In the genomic region with DNA sequence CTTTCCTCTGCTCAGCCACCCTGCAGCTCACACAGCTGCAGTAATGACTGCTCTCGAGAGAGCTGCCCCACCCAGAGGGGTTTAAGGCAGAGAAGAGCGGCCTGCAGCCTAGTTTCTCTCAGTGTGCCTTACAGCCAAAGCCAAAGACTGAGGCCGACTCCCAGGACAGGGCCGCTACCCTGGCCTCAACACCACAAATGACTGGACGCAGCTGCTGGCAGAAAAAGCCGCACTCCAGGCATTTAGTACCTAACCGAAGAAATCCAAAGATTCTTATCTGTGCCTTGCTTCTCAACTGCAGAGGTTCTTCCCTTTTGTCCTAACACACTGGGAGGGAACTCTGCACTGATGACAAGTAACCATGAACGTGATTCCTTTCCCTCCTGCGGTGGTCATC, we compare ENCODE assay signal across 10 cellular contexts.
A peak's percentile ranks its signal among the peaks of the same experiment; 100 is the strongest.
DNase-seq lines count a peak whose midpoint lies in the region; ATAC-seq, FAIRE-seq and TF ChIP-seq lines count a peak whose summit lies in the region.
"Had no signal": no experiment of that assay in that cellular context is flagged by ENCODE, and none has a peak within 500 bp of the region (broad histone marks: within the 10 kb centered on the region; RNA-seq: fewer than 3 reads in every experiment).

No MANE protein-coding gene starts in this region.

- H3K27ac Mint-ChIP-seq in activated naive CD8-positive, alpha-beta T cell: peak overlapping the region; percentile 34
- no peak overlapping the region for H3K27ac Mint-ChIP-seq in activated naive CD8-positive, alpha-beta T cell treated with anti-CD3 and anti-CD28 coated beads for 36 hours
- peak overlapping the region; percentile 74 to 83 (median 81) for H3K27ac Mint-ChIP-seq in nephron

- FAIRE-seq in H54 (lab: Jason Lieb, UNC): no peak

- H3K27me3 Mint-ChIP-seq in activated naive CD8-positive, alpha-beta T cell: no peaks in the 10 kb centered on the region
- H3K27me3 Mint-ChIP-seq in activated naive CD8-positive, alpha-beta T cell treated with anti-CD3 and anti-CD28 coated beads for 36 hours: no peaks in the 10 kb centered on the region
- peaks cover 4% of the 10 kb centered on the region for H3K27me3 Mint-ChIP-seq in nephron (ENCODE audit: low read depth)
- H3K27me3 Mint-ChIP-seq: effector memory CD8-positive, alpha-beta T cell had no signal

- WGBS in upper lobe of left lung, 2 donors: 60 to 64% methylated on average over 7 to 9 of the region's 9 CpGs

- no peaks in the 10 kb centered on the region for H3K36me3 ChIP-seq in fibroblast of lung (ENCODE audit: control insufficient read depth, insufficient read depth, low read length)
- no peaks in the 10 kb centered on the region for H3K36me3 ChIP-seq in upper lobe of left lung
- H3K36me3 ChIP-seq in Peyer's patch: no peaks in the 10 kb centered on the region

- DNase-seq in activated naive CD8-positive, alpha-beta T cell treated with anti-CD3 and anti-CD28 coated beads for 36 hours: no peak
- DNase-seq in fibroblast of lung (ENCODE audit: low read depth in 2 of 2) (peak; percentile 9 to 42), upper lobe of left lung (no peak), Peyer's patch (no peak), H54 (ENCODE audit: insufficient read length, low spot score) (no peak), SIG-M5 treated with dmso at 0.1 percent for 504 hours (lab: John Stamatoyannopoulos, UW; ENCODE audit: unreplicated experiment) (no peak)
- DNase-seq: NCI-H524 treated with DMSO at 0.1 percent for 48 hours had no signal

- H4K20me1 ChIP-seq in fibroblast of lung (ENCODE audit: control insufficient read depth, extremely low read depth, insufficient read depth, low read length): no peaks in the 10 kb centered on the region

- H3K36me3 Mint-ChIP-seq in activated naive CD8-positive, alpha-beta T cell: no peaks in the 10 kb centered on the region
- H3K36me3 Mint-ChIP-seq in activated naive CD8-positive, alpha-beta T cell treated with anti-CD3 and anti-CD28 coated beads for 36 hours: no peaks in the 10 kb centered on the region
- no peaks in the 10 kb centered on the region for H3K36me3 Mint-ChIP-seq in nephron (ENCODE audit: low read depth)

- H3K27ac ChIP-seq in fibroblast of lung (ENCODE audit: insufficient read depth, low read length) (no peak overlapping the region), upper lobe of left lung (peak overlapping the region; percentile 44 to 81 (median 66)), Peyer's patch (peak overlapping the region in 2 of 4 donors; percentile 48 to 55)

- no peak overlapping the region for H2AFZ ChIP-seq in fibroblast of lung (ENCODE audit: low read length)

- TF ChIP-seq POLR2A in upper lobe of left lung (IDR thresholded peaks at IDR 0.05) (no peak), Peyer's patch (IDR thresholded peaks at IDR 0.05) (no peak), H54 (IDR thresholded peaks at IDR 0.05; ENCODE audit: low read depth, low read length) (no peak)

- no peak for TF ChIP-seq EP300 in upper lobe of left lung (IDR thresholded peaks at IDR 0.05)

- H3K9me3 Mint-ChIP-seq in activated naive CD8-positive, alpha-beta T cell (ENCODE audit: low read depth): no peaks in the 10 kb centered on the region
- no peaks in the 10 kb centered on the region for H3K9me3 Mint-ChIP-seq in activated naive CD8-positive, alpha-beta T cell treated with anti-CD3 and anti-CD28 coated beads for 36 hours
- H3K9me3 Mint-ChIP-seq in nephron: peaks cover 2% of the 10 kb centered on the region
- H3K9me3 Mint-ChIP-seq: effector memory CD8-positive, alpha-beta T cell had no signal

- H3K9me3 ChIP-seq in fibroblast of lung (ENCODE audit: control insufficient read depth, insufficient read depth, low read depth, low read length) (no peaks in the 10 kb centered on the region), upper lobe of left lung (no peaks in the 10 kb centered on the region), Peyer's patch (peaks cover 0 to 3% (median 0%) of the 10 kb centered on the region in 4 donors)

- no peak for TF ChIP-seq CTCF in fibroblast of lung (conservative IDR thresholded peaks at IDR 0.05 in 1 of 2, IDR thresholded peaks at IDR 0.05 in 1 of 2; ENCODE audit: low read depth in 1 of 2, low read length in 2 of 2)
- TF ChIP-seq CTCF in nephron (IDR thresholded peaks at IDR 0.05; ENCODE audit: unreplicated experiment in 3 of 3): no peak
- TF ChIP-seq CTCF in upper lobe of left lung (IDR thresholded peaks at IDR 0.05): no peak
- no peak for TF ChIP-seq CTCF in Peyer's patch (IDR thresholded peaks at IDR 0.05)

- H3K4me1 ChIP-seq in fibroblast of lung (ENCODE audit: control insufficient read depth, extremely low read depth, insufficient read depth, low read length) (no peaks in the 10 kb centered on the region), upper lobe of left lung (peaks cover 21 to 41% (median 30%) of the 10 kb centered on the region in 4 donors), Peyer's patch (peaks cover 0 to 34% (median 2%) of the 10 kb centered on the region in 4 donors)

- no peak overlapping the region for H3K9ac ChIP-seq in fibroblast of lung (ENCODE audit: insufficient read depth, low read length)

- no peaks in the 10 kb centered on the region for H3K27me3 ChIP-seq in fibroblast of lung (ENCODE audit: control insufficient read depth, insufficient read depth, low read length)
- no peaks in the 10 kb centered on the region for H3K27me3 ChIP-seq in upper lobe of left lung
- H3K27me3 ChIP-seq in Peyer's patch: no peaks in the 10 kb centered on the region

- ATAC-seq in upper lobe of left lung (ENCODE audit: low FRiP score in 2 of 2): peak in 1 of 2 donors; percentile 29

- no peaks in the 10 kb centered on the region for H3K79me2 ChIP-seq in fibroblast of lung (ENCODE audit: control insufficient read depth, insufficient read depth, low read length)

- H3K4me3 ChIP-seq in fibroblast of lung (replicated peaks in 1 of 4; ENCODE audit: control extremely low read depth in 1 of 4, insufficient read depth in 1 of 4, low read depth in 3 of 4, low read length in 4 of 4) (no peak overlapping the region), upper lobe of left lung (no peak overlapping the region), Peyer's patch (no peak overlapping the region)

- H3K4me3 Mint-ChIP-seq in activated naive CD8-positive, alpha-beta T cell: peak overlapping the region; percentile 63
- no peak overlapping the region for H3K4me3 Mint-ChIP-seq in activated naive CD8-positive, alpha-beta T cell treated with anti-CD3 and anti-CD28 coated beads for 36 hours
- no peak overlapping the region for H3K4me3 Mint-ChIP-seq in nephron

- H3K4me2 ChIP-seq in fibroblast of lung (ENCODE audit: extremely low read depth, insufficient read depth, low read length): no peak overlapping the region

- H3K4me1 Mint-ChIP-seq in activated naive CD8-positive, alpha-beta T cell (ENCODE audit: low read depth): peaks cover 44% of the 10 kb centered on the region
- H3K4me1 Mint-ChIP-seq in activated naive CD8-positive, alpha-beta T cell treated with anti-CD3 and anti-CD28 coated beads for 36 hours: peaks cover 39% of the 10 kb centered on the region
- peaks cover 34% of the 10 kb centered on the region for H3K4me1 Mint-ChIP-seq in nephron

Comparison
In these comparisons a context has a peak if more than half of its experiments do, and no peak if none do; other contexts are left out.
1. DNase-seq: peak in fibroblast of lung (2 of 2); none in activated naive CD8-positive, alpha-beta T cell treated with anti-CD3 and anti-CD28 coated beads for 36 hours (single experiment), upper lobe of left lung (0 of 2), Peyer's patch (0 of 3), H54 (single experiment) and SIG-M5 treated with dmso at 0.1 percent for 504 hours (single experiment).